ENCODE assay signal across 17 cellular contexts in genomic region chr7:22677680-22678079, GRCh38. TPM values are rescaled to one million over a fixed set of nuclear protein-coding genes. Genes with fewer than 3 reads are reported as not detected.
DNase-seq lines count a peak whose midpoint lies in the region; ATAC-seq, FAIRE-seq and TF ChIP-seq lines count a peak whose summit lies in the region.
"Had no signal": no experiment of that assay in that cellular context is flagged by ENCODE, and none has a peak within 500 bp of the region (broad histone marks: within the 10 kb centered on the region; RNA-seq: fewer than 3 reads in every experiment).

No MANE protein-coding gene starts in this region.

- no peaks in the 10 kb centered on the region for H3K9me1 ChIP-seq in endothelial cell of umbilical vein (replicated peaks; ENCODE audit: control insufficient read depth, extremely low read depth, insufficient read depth, low read length)

- POLR2A ChIA-PET in CD8-positive, alpha-beta T cell (lab: Charles Lee) = no interaction called here
- POLR2A ChIA-PET in endothelial cell of umbilical vein (lab: Charles Lee) = no interaction called here

- H3K79me2 ChIP-seq in endothelial cell of umbilical vein (ENCODE audit: control insufficient read depth, insufficient read depth, low read length) = no peaks in the 10 kb centered on the region

- intact Hi-C loops in CD8-positive, alpha-beta T cell (cut with DNase I, micrococcal nuclease) = no loop called here
- intact Hi-C loops in endothelial cell of umbilical vein (cut with micrococcal nuclease) = loop anchor here (2.0 kb wide), 2 partner anchors 17 to 45 kb away; no protein-coding TSS in a partner anchor

- TF ChIP-seq CTCF in CD8-positive, alpha-beta T cell (IDR thresholded peaks at IDR 0.05) = no peak
- no peak for TF ChIP-seq CTCF in endothelial cell of umbilical vein (IDR thresholded peaks at IDR 0.05; ENCODE audit: extremely low read depth in 1 of 2, insufficient read depth in 1 of 2, low read depth in 1 of 2, low read length in 2 of 2)
- TF ChIP-seq CTCF in foreskin keratinocyte (conservative IDR thresholded peaks at IDR 0.05) = no peak

- DNase-seq in CD8-positive, alpha-beta T cell = no peak
- DNase-seq in T-helper 17 cell = no peak
- no peak for DNase-seq in endothelial cell of umbilical vein (ENCODE audit: low read depth, low spot score)
- no peak for DNase-seq in dedifferentiated amniotic fluid mesenchymal stem cell (ENCODE audit: extremely low spot score)
- DNase-seq in foreskin keratinocyte = no peak
- DNase-seq in NCI-H2107 treated with DMSO at 0.1 percent for 48 hours (lab: John Stamatoyannopoulos, UW; ENCODE audit: unreplicated experiment) = no peak
- no peak for DNase-seq in foreskin melanocyte
- DNase-seq: amygdala, GF-D8, SW 1271 had no signal

- H3K4me1 Mint-ChIP-seq in CD8-positive, alpha-beta T cell (ENCODE audit: low read depth) = peaks cover 51% of the 10 kb centered on the region
- H3K4me1 Mint-ChIP-seq in T-helper 17 cell = peaks cover 45% of the 10 kb centered on the region

- H3K27me3 ChIP-seq in BLaER1 (no peaks in the 10 kb centered on the region), endothelial cell of umbilical vein (ENCODE audit: control insufficient read depth in 2 of 2, insufficient read depth in 2 of 2, low read length in 2 of 2) (no peaks in the 10 kb centered on the region), foreskin keratinocyte (no peaks in the 10 kb centered on the region)
- H3K27me3 ChIP-seq in CD8-positive, alpha-beta T cell (ENCODE audit: insufficient read depth, low read length) = no peaks in the 10 kb centered on the region
- H3K27me3 ChIP-seq: esophagus muscularis mucosa had no signal

- H4K20me1 ChIP-seq in BLaER1 = no peaks in the 10 kb centered on the region
- no peaks in the 10 kb centered on the region for H4K20me1 ChIP-seq in endothelial cell of umbilical vein (replicated peaks; ENCODE audit: control insufficient read depth, extremely low read depth, insufficient read depth, low read length)

- H3K27me3 Mint-ChIP-seq in CD8-positive, alpha-beta T cell (ENCODE audit: low read depth) = peaks cover 5% of the 10 kb centered on the region
- peaks cover 6% of the 10 kb centered on the region for H3K27me3 Mint-ChIP-seq in T-helper 17 cell

- H3K9me3 ChIP-seq in BLaER1 (peaks cover 8% of the 10 kb centered on the region; the same call in 1 of the 2 replicates), T-helper 17 cell (ENCODE audit: control insufficient read depth, low read length, poor library complexity, severe bottlenecking) (no peaks in the 10 kb centered on the region), endothelial cell of umbilical vein (replicated peaks; ENCODE audit: control insufficient read depth, insufficient read depth, low read length) (no peaks in the 10 kb centered on the region)
- H3K9me3 ChIP-seq in CD8-positive, alpha-beta T cell (ENCODE audit: low read length) = no peaks in the 10 kb centered on the region
- H3K9me3 ChIP-seq: esophagus muscularis mucosa, HAP-1 had no signal

- BruUV-seq in endothelial cell of umbilical vein (replicated peaks; lab: Mats Ljungman, UMichigan) = no TSS peak

- H3K9ac ChIP-seq in BLaER1 (no peak overlapping the region), endothelial cell of umbilical vein (replicated peaks; ENCODE audit: extremely low read depth, insufficient read depth, low read length) (no peak overlapping the region)

- no peak overlapping the region for H3K4me3 ChIP-seq in BLaER1
- H3K4me3 ChIP-seq in CD8-positive, alpha-beta T cell (ENCODE audit: low read depth, low read length) = no peak overlapping the region
- H3K4me3 ChIP-seq in endothelial cell of umbilical vein (replicated peaks in 1 of 3; ENCODE audit: insufficient read depth in 1 of 3, low read depth in 1 of 3, low read length in 3 of 3) = no peak overlapping the region
- H3K4me3 ChIP-seq: esophagus muscularis mucosa, HAP-1 had no signal

- H3K4me2 ChIP-seq in BLaER1 (peak overlapping the region; percentile 67), endothelial cell of umbilical vein (ENCODE audit: insufficient read depth, low read length) (no peak overlapping the region)

- no peak for ATAC-seq in CD8-positive, alpha-beta T cell
- ATAC-seq in T-helper 17 cell (no peak), foreskin keratinocyte (no peak)
- ATAC-seq: left lobe of liver, sciatic nerve had no signal

- CTCF ChIA-PET in CD8-positive, alpha-beta T cell (lab: Charles Lee) = interaction anchor here (1.0 kb wide), 1 partner anchor 48 kb away, joined by 3 read pairs; no protein-coding TSS in a partner anchor
- CTCF ChIA-PET in endothelial cell of umbilical vein (lab: Charles Lee) = interaction anchor here (0.9 to 1.7 kb wide), 7 partner anchors 10 to 105 kb away, joined by 3 to 9 read pairs (median 4); partner anchors contain the start of gene IL6

- dilution Hi-C loops in endothelial cell of umbilical vein (cut with MboI; ENCODE audit: extremely low pct_ligation_motif_present, low sequenced_read_pairs) = no loop called here

- H3K27ac ChIP-seq in BLaER1 = no peak overlapping the region
- no peak overlapping the region for H3K27ac ChIP-seq in CD8-positive, alpha-beta T cell (ENCODE audit: low read depth, low read length)
- H3K27ac ChIP-seq in endothelial cell of umbilical vein (ENCODE audit: insufficient read depth, low read depth, low read length) = no peak overlapping the region
- no peak overlapping the region for H3K27ac ChIP-seq in foreskin keratinocyte
- H3K27ac ChIP-seq: esophagus muscularis mucosa had no signal

- peaks cover 62% of the 10 kb centered on the region for H3K4me1 ChIP-seq in BLaER1
- H3K4me1 ChIP-seq in CD8-positive, alpha-beta T cell (ENCODE audit: insufficient read depth, low read length) = peaks cover 43% of the 10 kb centered on the region
- peaks cover 43% of the 10 kb centered on the region for H3K4me1 ChIP-seq in endothelial cell of umbilical vein (ENCODE audit: control insufficient read depth, extremely low read depth, insufficient read depth, low read length)
- peaks cover 29% of the 10 kb centered on the region for H3K4me1 ChIP-seq in foreskin keratinocyte
- H3K4me1 ChIP-seq: HAP-1 had no signal

- TF ChIP-seq POLR2A in endothelial cell of umbilical vein (IDR thresholded peaks at IDR 0.05; ENCODE audit: low read depth, low read length) = no peak

- H3K36me3 Mint-ChIP-seq in CD8-positive, alpha-beta T cell = no peaks in the 10 kb centered on the region
- peaks cover 2% of the 10 kb centered on the region for H3K36me3 Mint-ChIP-seq in T-helper 17 cell (ENCODE audit: low read depth)

- peak overlapping the region; percentile 32 for H2AFZ ChIP-seq in endothelial cell of umbilical vein (ENCODE audit: low read depth, low read length)

- no peaks in the 10 kb centered on the region for H3K9me3 Mint-ChIP-seq in CD8-positive, alpha-beta T cell
- H3K9me3 Mint-ChIP-seq: neural crest cell had no signal

- no peak for FAIRE-seq in endothelial cell of umbilical vein (lab: Jason Lieb, UNC)
- FAIRE-seq: colon had no signal

- H3K27ac Mint-ChIP-seq in CD8-positive, alpha-beta T cell = peak overlapping the region; percentile 78
- peak overlapping the region; percentile 84 for H3K27ac Mint-ChIP-seq in T-helper 17 cell

- H3K36me3 ChIP-seq in BLaER1 = no peaks in the 10 kb centered on the region
- no peaks in the 10 kb centered on the region for H3K36me3 ChIP-seq in CD8-positive, alpha-beta T cell (ENCODE audit: insufficient read depth, low read length)
- H3K36me3 ChIP-seq in endothelial cell of umbilical vein (ENCODE audit: control insufficient read depth in 2 of 2, extremely low read depth in 1 of 2, insufficient read depth in 2 of 2, low read length in 2 of 2) = no peaks in the 10 kb centered on the region
- H3K36me3 ChIP-seq: esophagus muscularis mucosa, HAP-1 had no signal

- peak overlapping the region; percentile 13 for H3K4me3 Mint-ChIP-seq in CD8-positive, alpha-beta T cell
- H3K4me3 Mint-ChIP-seq in T-helper 17 cell = peak overlapping the region; percentile 47
- H3K4me3 Mint-ChIP-seq: neural crest cell had no signal

TF ChIP-seq in endothelial cell of umbilical vein, 7 proteins besides CTCF, POLR2A, EP300 and RAD21:
- no peak for TF ChIP-seq MYC (IDR thresholded peaks at IDR 0.05; ENCODE audit: low read depth, low read length)
- no peak for TF ChIP-seq MAX (IDR thresholded peaks at IDR 0.05; ENCODE audit: insufficient read depth, insufficient read length)
TF ChIP-seq in endothelial cell of umbilical vein: peak in this region for 0.

RNA-seq across cellular contexts. Expression of gene IL6, which starts 49.3 kb away (rescaled TPM):
- total RNA-seq in CD8-positive, alpha-beta T cell = under 1 TPM in 1 of 2 experiments, not detected in 1; 0.84 TPM
- total RNA-seq in T-helper 17 cell = 1 to 10 TPM in 1 of 2 donors, under 1 TPM in 1; 0.57 to 1.5 TPM
- total RNA-seq in endothelial cell of umbilical vein = 9.4 and 11.0 TPM in 2 replicates
- polyA plus RNA-seq in endothelial cell of umbilical vein = 12.0 and 16.5 TPM in 2 replicates
- 37.9 and 46.7 TPM in 2 replicates for polyA plus RNA-seq in endothelial cell of umbilical vein (2011; cell fraction: cytosol; rRNA removed)
- polyA plus RNA-seq in endothelial cell of umbilical vein (2011; cell fraction: nucleus; rRNA removed) = 94.3 and 96.8 TPM in 2 replicates
- 44.7 and 75.0 TPM in 2 replicates for polyA plus RNA-seq in endothelial cell of umbilical vein (2012)
- polyA minus RNA-seq in endothelial cell of umbilical vein = 11.7 and 12.6 TPM in 2 replicates
- polyA minus RNA-seq in endothelial cell of umbilical vein (2011; cell fraction: cytosol; rRNA and poly(A)+ RNA removed) = 8.5 TPM
- 34.2 and 34.3 TPM in 2 replicates for polyA minus RNA-seq in endothelial cell of umbilical vein (2011; cell fraction: nucleus; rRNA and poly(A)+ RNA removed)
- total RNA-seq in foreskin keratinocyte = 0.28 TPM in 1 of 2 replicates, not detected in the other
- polyA plus RNA-seq in foreskin keratinocyte = 0.07 TPM in 1 of 2 replicates, not detected in the other
- total RNA-seq: left lobe of liver, neural crest cell had no signal
